23 cellular contexts compared by ENCODE assay signal in genomic region chr3:99666201-99666600, GRCh38. TPM values are rescaled to one million over a fixed set of nuclear protein-coding genes. Genes with fewer than 3 reads are reported as not detected.
DNase-seq lines count a peak whose midpoint lies in the region; ATAC-seq, FAIRE-seq and TF ChIP-seq lines count a peak whose summit lies in the region.
"Had no signal": no experiment of that assay in that cellular context is flagged by ENCODE, and none has a peak within 500 bp of the region (broad histone marks: within the 10 kb centered on the region; RNA-seq: fewer than 3 reads in every experiment).

No MANE protein-coding gene starts in this region.

- H3K9me3 ChIP-seq in endothelial cell of umbilical vein (replicated peaks; ENCODE audit: control insufficient read depth, insufficient read depth, low read length) (no peaks in the 10 kb centered on the region), lower lobe of right lung (no peaks in the 10 kb centered on the region), hepatocyte (ENCODE audit: low read depth) (no peaks in the 10 kb centered on the region)
- H3K9me3 ChIP-seq: gastrocnemius medialis, neutrophil, upper lobe of left lung had no signal

- peaks cover 81% of the 10 kb centered on the region for H3K79me2 ChIP-seq in endothelial cell of umbilical vein (ENCODE audit: control insufficient read depth, insufficient read depth, low read length)
- H3K79me2 ChIP-seq in hepatocyte, result no peaks in the 10 kb centered on the region

- TF ChIP-seq CTCF in endothelial cell of umbilical vein (IDR thresholded peaks at IDR 0.05; ENCODE audit: extremely low read depth in 1 of 2, insufficient read depth in 1 of 2, low read depth in 1 of 2, low read length in 2 of 2), result no peak
- no peak for TF ChIP-seq CTCF in lower lobe of right lung (IDR thresholded peaks at IDR 0.05)
- TF ChIP-seq CTCF in RWPE1 (conservative IDR thresholded peaks at IDR 0.05; ENCODE audit: low read depth), result no peak
- no peak for TF ChIP-seq CTCF in hepatocyte (IDR thresholded peaks at IDR 0.05; ENCODE audit: poor library complexity)

- CTCF ChIA-PET in endothelial cell of umbilical vein (lab: Charles Lee) (interaction anchor here (1.1 kb wide), 1 partner anchor 18 kb away, joined by 4 read pairs; no protein-coding TSS in a partner anchor), RWPE1 (lab: Yijun Ruan, JAX) (interaction anchor here (0.6 kb wide), 1 partner anchor 107 kb away, joined by 4 read pairs; no protein-coding TSS in a partner anchor)

- intact Hi-C loops in endothelial cell of umbilical vein (cut with micrococcal nuclease) (no loop called here), lower lobe of right lung (cut with DNase I) (no loop called here)

- POLR2A ChIA-PET in endothelial cell of umbilical vein (lab: Charles Lee), result no interaction called here
- POLR2A ChIA-PET in RWPE1 (lab: Yijun Ruan, JAX; ENCODE audit: low non-redundant PET), result no interaction called here

- H3K4me3 ChIP-seq in endothelial cell of umbilical vein (replicated peaks in 1 of 3; ENCODE audit: insufficient read depth in 1 of 3, low read depth in 1 of 3, low read length in 3 of 3), result no peak overlapping the region
- H3K4me3 ChIP-seq in lower lobe of right lung, result no peak overlapping the region
- no peak overlapping the region for H3K4me3 ChIP-seq in hepatocyte
- H3K4me3 ChIP-seq: cardiac muscle cell, gastrocnemius medialis, skin epidermis, upper lobe of left lung had no signal

- no peaks in the 10 kb centered on the region for H3K9me1 ChIP-seq in endothelial cell of umbilical vein (replicated peaks; ENCODE audit: control insufficient read depth, extremely low read depth, insufficient read depth, low read length)

- WGBS in hepatocyte (ENCODE audit: low lambda C conversion rate, missing lambda C conversion rate), result 96% methylated on average over 1 of the region's 1 CpG

- H3K27me3 ChIP-seq in endothelial cell of umbilical vein (ENCODE audit: control insufficient read depth in 2 of 2, insufficient read depth in 2 of 2, low read length in 2 of 2) (no peaks in the 10 kb centered on the region), lower lobe of right lung (ENCODE audit: low read depth) (no peaks in the 10 kb centered on the region), hepatocyte (no peaks in the 10 kb centered on the region)
- H3K27me3 ChIP-seq: cardiac muscle cell, gastrocnemius medialis, neutrophil, upper lobe of left lung had no signal

- dilution Hi-C loops in endothelial cell of umbilical vein (cut with MboI; ENCODE audit: extremely low pct_ligation_motif_present, low sequenced_read_pairs), result no loop called here

- peaks cover 52% of the 10 kb centered on the region for H3K4me1 ChIP-seq in endothelial cell of umbilical vein (ENCODE audit: control insufficient read depth, extremely low read depth, insufficient read depth, low read length)
- H3K4me1 ChIP-seq in lower lobe of right lung, result no peaks in the 10 kb centered on the region
- no peaks in the 10 kb centered on the region for H3K4me1 ChIP-seq in hepatocyte (ENCODE audit: insufficient read depth)
- H3K4me1 ChIP-seq: gastrocnemius medialis had no signal

- H3K9me2 ChIP-seq in hepatocyte (replicated peaks; ENCODE audit: insufficient read depth), result no peaks in the 10 kb centered on the region

- DNase-seq in EH (ENCODE audit: low read depth) (peak; percentile 60), NCI-H226 (peak; percentile 40), endothelial cell of umbilical vein (ENCODE audit: low read depth, low spot score) (no peak), lower lobe of right lung (no peak), SK-N-DZ (ENCODE audit: low spot score) (no peak), RWPE1 (ENCODE audit: low spot score) (no peak), hepatocyte (ENCODE audit: low spot score) (no peak), NCI-H1092 (lab: John Stamatoyannopoulos, UW) (no peak)
- DNase-seq: activated CD4-positive, alpha-beta T cell treated with anti-CD3 and anti-CD28 coated beads for 1 hour; activated CD8-positive, alpha-beta memory T cell treated with anti-CD3 and anti-CD28 coated beads, Interleukin-2, amount 50 U/mL, for 4 hours; activated naive CD4-positive, alpha-beta T cell treated with anti-CD3 and anti-CD28 coated beads for 36 hours; CD8-positive, alpha-beta memory T cell; effector memory CD8-positive, alpha-beta T cell; gastrocnemius medialis; NCI-H1105; NCI-H2171 treated with DMSO at 0.1 percent for 48 hours; SHP77 treated with DMSO at 0.1 percent for 48 hours; T-helper 2 cell; upper lobe of left lung had no signal

- H3K4me2 ChIP-seq in endothelial cell of umbilical vein (ENCODE audit: insufficient read depth, low read length) (peak overlapping the region; percentile 16), hepatocyte (no peak overlapping the region)

- peak; percentile 40 for FAIRE-seq in endothelial cell of umbilical vein (lab: Jason Lieb, UNC)
- FAIRE-seq: H1 had no signal

- peak; percentile 23 to 63 for ATAC-seq in lower lobe of right lung
- ATAC-seq: effector memory CD8-positive, alpha-beta T cell had no signal

- H3K27ac ChIP-seq in endothelial cell of umbilical vein (ENCODE audit: insufficient read depth, low read depth, low read length), result no peak overlapping the region
- no peak overlapping the region for H3K27ac ChIP-seq in lower lobe of right lung
- H3K27ac ChIP-seq in RWPE1, result no peak overlapping the region
- H3K27ac ChIP-seq in hepatocyte, result no peak overlapping the region
- H3K27ac ChIP-seq: cardiac muscle cell, gastrocnemius medialis, neutrophil, skin epidermis, upper lobe of left lung had no signal

- no TSS peak for BruUV-seq in endothelial cell of umbilical vein (replicated peaks; lab: Mats Ljungman, UMichigan)

- no peak for TF ChIP-seq POLR2A in endothelial cell of umbilical vein (IDR thresholded peaks at IDR 0.05; ENCODE audit: low read depth, low read length)

- no peak overlapping the region for H3K9ac ChIP-seq in endothelial cell of umbilical vein (replicated peaks; ENCODE audit: extremely low read depth, insufficient read depth, low read length)

- H2AFZ ChIP-seq in endothelial cell of umbilical vein (ENCODE audit: low read depth, low read length), result no peak overlapping the region
- H2AFZ ChIP-seq in hepatocyte, result no peak overlapping the region

- H4K20me1 ChIP-seq in endothelial cell of umbilical vein (replicated peaks; ENCODE audit: control insufficient read depth, extremely low read depth, insufficient read depth, low read length) (no peaks in the 10 kb centered on the region), hepatocyte (ENCODE audit: insufficient read depth, poor library complexity, severe bottlenecking) (no peaks in the 10 kb centered on the region)

- H3K36me3 ChIP-seq in endothelial cell of umbilical vein (ENCODE audit: control insufficient read depth in 2 of 2, extremely low read depth in 1 of 2, insufficient read depth in 2 of 2, low read length in 2 of 2) (peaks cover 2% of the 10 kb centered on the region in 2 experiments), lower lobe of right lung (no peaks in the 10 kb centered on the region), hepatocyte (replicated peaks; ENCODE audit: insufficient read depth, low read depth) (no peaks in the 10 kb centered on the region)
- H3K36me3 ChIP-seq: cardiac muscle cell, gastrocnemius medialis, neutrophil, upper lobe of left lung had no signal

TF ChIP-seq in endothelial cell of umbilical vein, 7 proteins besides CTCF, POLR2A, EP300 and RAD21:
- no peak for TF ChIP-seq FOS (IDR thresholded peaks at IDR 0.05; ENCODE audit: borderline replicate concordance, insufficient read depth, low read length)
- TF ChIP-seq JUN (IDR thresholded peaks at IDR 0.05; ENCODE audit: borderline replicate concordance, insufficient read depth, insufficient read length, low read depth), result no peak
- no peak for TF ChIP-seq POLR2AphosphoS5 (IDR thresholded peaks at IDR 0.05; ENCODE audit: insufficient read depth, low read depth, low read length)
- TF ChIP-seq MYC (IDR thresholded peaks at IDR 0.05; ENCODE audit: low read depth, low read length), result no peak
- TF ChIP-seq GATA2 (IDR thresholded peaks at IDR 0.05; ENCODE audit: insufficient read depth, insufficient read length, low read depth, low read length), result no peak
- TF ChIP-seq EZH2 (IDR thresholded peaks at IDR 0.05; ENCODE audit: borderline replicate concordance, low read depth, low read length, severe bottlenecking), result no peak
- TF ChIP-seq, protein P1, sequence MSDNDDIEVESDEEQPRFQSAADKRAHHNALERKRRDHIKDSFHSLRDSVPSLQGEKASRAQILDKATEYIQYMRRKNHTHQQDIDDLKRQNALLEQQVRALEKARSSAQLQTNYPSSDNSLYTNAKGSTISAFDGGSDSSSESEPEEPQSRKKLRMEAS (IDR thresholded peaks at IDR 0.05; ENCODE audit: insufficient read depth, insufficient read length), result no peak

RNA-seq across cellular contexts. Expression of gene COL8A1, which starts 27.8 kb away (rescaled TPM):
- total RNA-seq in endothelial cell of umbilical vein, result 217 and 358 TPM in 2 replicates
- polyA plus RNA-seq in endothelial cell of umbilical vein, result 581 and 634 TPM in 2 replicates
- 292 and 326 TPM in 2 replicates for polyA plus RNA-seq in endothelial cell of umbilical vein (2011; cell fraction: cytosol; rRNA removed)
- 285 and 305 TPM in 2 replicates for polyA plus RNA-seq in endothelial cell of umbilical vein (2011; cell fraction: nucleus; rRNA removed)
- 454 and 542 TPM in 2 replicates for polyA plus RNA-seq in endothelial cell of umbilical vein (2012)
- polyA minus RNA-seq in endothelial cell of umbilical vein, result 1,032 and 1,279 TPM in 2 replicates
- not detected for polyA minus RNA-seq in endothelial cell of umbilical vein (2011; cell fraction: cytosol; rRNA and poly(A)+ RNA removed)
- polyA minus RNA-seq in endothelial cell of umbilical vein (2011; cell fraction: nucleus; rRNA and poly(A)+ RNA removed), result 575 and 850 TPM in 2 replicates
- total RNA-seq in lower lobe of right lung, result 56.1 TPM
- not detected in 2 replicates for polyA plus RNA-seq in SK-N-DZ (2014; cell fraction: cytosol; rRNA removed)
- not detected in 2 replicates for polyA plus RNA-seq in SK-N-DZ (2014; cell fraction: nucleus; rRNA removed)
- total RNA-seq in hepatocyte, result 1.0 and 2.4 TPM in 2 replicates
- polyA plus RNA-seq in hepatocyte, result 0.41 and 0.61 TPM in 2 replicates
- total RNA-seq: CD8-positive, alpha-beta memory T cell had no signal
- polyA plus RNA-seq: CD8-positive, alpha-beta memory T cell had no signal

Comparison
In these comparisons a context has a peak if more than half of its experiments do, and no peak if none do; other contexts are left out.
1. DNase-seq: peak in EH (single experiment) and NCI-H226 (single experiment); none in endothelial cell of umbilical vein (single experiment), lower lobe of right lung (single experiment), SK-N-DZ (single experiment), RWPE1 (single experiment), hepatocyte (single experiment) and NCI-H1092 (single experiment).
2. RNA of gene COL8A1, which starts 27.8 kb away (total RNA-seq): 217 to 358 TPM in endothelial cell of umbilical vein and 56.1 TPM in lower lobe of right lung (single experiment); 1.0 to 2.4 TPM in hepatocyte; every median in the first group is over 10 times any median in the second.